In genomic region chr3:169556909-169557308, GRCh38 we compare ENCODE assay signal across 21 cellular contexts.
DNase-seq lines count a peak whose midpoint lies in the region; ATAC-seq and TF ChIP-seq lines count a peak whose summit lies in the region.
"Had no signal": no experiment of that assay in that cellular context is flagged by ENCODE, and none has a peak within 500 bp of the region (broad histone marks: within the 10 kb centered on the region; RNA-seq: fewer than 3 reads in every experiment).

No MANE protein-coding gene starts in this region.

- no peaks in the 10 kb centered on the region for H3K36me3 Mint-ChIP-seq in natural killer cell
- H3K36me3 Mint-ChIP-seq: CD4-positive, CD25-positive, alpha-beta regulatory T cell; CD8-positive, alpha-beta T cell had no signal

- H3K9me3 Mint-ChIP-seq in natural killer cell: no peaks in the 10 kb centered on the region
- H3K9me3 Mint-ChIP-seq: CD4-positive, CD25-positive, alpha-beta regulatory T cell; CD8-positive, alpha-beta T cell; GM23338; H9 had no signal

- H3K36me3 ChIP-seq in HEK293 (ENCODE audit: control insufficient read depth in 2 of 2, insufficient read depth in 1 of 2, low read length in 2 of 2) (no peaks in the 10 kb centered on the region), ascending aorta (no peaks in the 10 kb centered on the region), thoracic aorta (no peaks in the 10 kb centered on the region)
- H3K36me3 ChIP-seq: BLaER1 had no signal

- intact Hi-C loops in ascending aorta (cut with DNase I) (loop anchor here (5.0 kb wide), 1 partner anchor 105 kb away; the partner anchor contains the start of gene MECOM), natural killer cell (cut with micrococcal nuclease) (no loop called here)

- ATAC-seq in thoracic aorta (ENCODE audit: insufficient number of reproducible peaks, low FRiP score, low read depth) (no peak), natural killer cell (no peak), GM21526 (IDR thresholded peaks at IDR 0.05; ENCODE audit: low FRiP score, unreplicated experiment) (no peak), GM19467 (IDR thresholded peaks at IDR 0.05; ENCODE audit: unreplicated experiment) (no peak)
- ATAC-seq: CD8-positive, alpha-beta T cell; GM23338; HCT116 had no signal

- no peak overlapping the region for H3K4me3 ChIP-seq in HEK293 (ENCODE audit: low read depth, low read length)
- H3K4me3 ChIP-seq in ascending aorta: no peak overlapping the region
- no peak overlapping the region for H3K4me3 ChIP-seq in epithelial cell of esophagus (ENCODE audit: low read length)
- no peak overlapping the region for H3K4me3 ChIP-seq in thoracic aorta
- H3K4me3 ChIP-seq: BLaER1, GM23338 had no signal

- H3K4me1 Mint-ChIP-seq in natural killer cell: no peaks in the 10 kb centered on the region
- H3K4me1 Mint-ChIP-seq: B cell; CD4-positive, CD25-positive, alpha-beta regulatory T cell; GM23338 had no signal

- H3K27ac Mint-ChIP-seq in natural killer cell: no peak overlapping the region
- H3K27ac Mint-ChIP-seq: B cell; CD4-positive, CD25-positive, alpha-beta regulatory T cell; CD8-positive, alpha-beta T cell; GM23338; HFFc6 had no signal

- H3K27me3 Mint-ChIP-seq in natural killer cell (ENCODE audit: low read depth in 2 of 2): no peaks in the 10 kb centered on the region
- H3K27me3 Mint-ChIP-seq: B cell; CD4-positive, CD25-positive, alpha-beta regulatory T cell had no signal

- no peak overlapping the region for H3K4me3 Mint-ChIP-seq in natural killer cell
- H3K4me3 Mint-ChIP-seq: B cell; CD4-positive, CD25-positive, alpha-beta regulatory T cell; CD8-positive, alpha-beta T cell; GM23338; H9; HFFc6 had no signal

- no peak for DNase-seq in ascending aorta (ENCODE audit: low spot score in 2 of 2)
- peak; percentile 10 for DNase-seq in epithelial cell of esophagus (ENCODE audit: low read depth)
- no peak for DNase-seq in thoracic aorta (ENCODE audit: low spot score)
- no peak for DNase-seq in natural killer cell
- no peak for DNase-seq in iPS-NIHi7 (ENCODE audit: extremely low spot score)
- DNase-seq: Caco-2; CD4-positive, CD25-positive, alpha-beta regulatory T cell; CD8-positive, alpha-beta T cell; DMS153; DND-41; H9; HFFc6 had no signal

- no peaks in the 10 kb centered on the region for H3K4me1 ChIP-seq in HEK293 (ENCODE audit: control insufficient read depth, insufficient read depth, low read length)
- peaks cover 6 to 29% of the 10 kb centered on the region in 2 donors for H3K4me1 ChIP-seq in ascending aorta
- H3K4me1 ChIP-seq in thoracic aorta (ENCODE audit: control insufficient read depth in 1 of 2, low read depth in 2 of 2): peaks cover 23 to 66% of the 10 kb centered on the region in 2 donors
- H3K4me1 ChIP-seq: BLaER1, Caco-2 had no signal

- TF ChIP-seq CTCF in HEK293 (tag by site-specific recombination; IDR thresholded peaks at IDR 0.05) (no peak), ascending aorta (IDR thresholded peaks at IDR 0.05) (no peak), epithelial cell of esophagus (IDR thresholded peaks at IDR 0.05; ENCODE audit: insufficient read depth, low read depth, low read length, missing control alignments) (no peak), thoracic aorta (IDR thresholded peaks at IDR 0.05) (no peak), natural killer cell (IDR thresholded peaks at IDR 0.05) (no peak)

- H3K27me3 ChIP-seq in ascending aorta (no peaks in the 10 kb centered on the region), thoracic aorta (replicated peaks; ENCODE audit: insufficient read depth) (no peaks in the 10 kb centered on the region)
- H3K27me3 ChIP-seq: BLaER1 had no signal

- no peak overlapping the region for H3K27ac ChIP-seq in HEK293 (ENCODE audit: extremely low read depth, low read depth, low read length)
- H3K27ac ChIP-seq in ascending aorta: peak overlapping the region; percentile 76 to 80
- peak overlapping the region; percentile 59 to 76 for H3K27ac ChIP-seq in thoracic aorta
- H3K27ac ChIP-seq: 22Rv1, BLaER1, C4-2B had no signal

- CTCF ChIA-PET in HEK293 (lab: Yijun Ruan, JAX): no interaction called here

- H3K9me3 ChIP-seq in HEK293 (ENCODE audit: control insufficient read depth, insufficient read depth, low read depth, low read length) (no peaks in the 10 kb centered on the region), ascending aorta (no peaks in the 10 kb centered on the region), thoracic aorta (no peaks in the 10 kb centered on the region)
- H3K9me3 ChIP-seq: BLaER1, Caco-2 had no signal

- POLR2A ChIA-PET in HEK293 (lab: Yijun Ruan, JAX): no interaction called here

TF ChIP-seq in HEK293, 187 proteins besides CTCF, POLR2A, EP300 and RAD21:
- TF ChIP-seq ZBTB20 (tag by site-specific recombination; IDR thresholded peaks at IDR 0.05) (0 out of 2 replicates have a peak, but pooled peaks have one; percentile 27), ZBTB8A (tag by site-specific recombination; IDR thresholded peaks at IDR 0.05) (no peak)
TF ChIP-seq in HEK293: peak in this region for 1.
